Comparison of ENCODE assay signal across 24 cellular contexts in genomic region chr4:121674696-121675095, GRCh38.
"Had no signal": no experiment of that assay in that cellular context is flagged by ENCODE, and none has a peak within 500 bp of the region (broad histone marks: within the 10 kb centered on the region; RNA-seq: fewer than 3 reads in every experiment).

No MANE protein-coding gene starts in this region.

- H3K27ac Mint-ChIP-seq: activated CD4-positive, alpha-beta memory T cell treated with anti-CD3 and anti-CD28 coated beads, Interleukin-2, amount 10 ng/mL, durations not matched to agents 7 days and 5 days; activated naive CD4-positive, alpha-beta T cell treated with anti-CD3 and anti-CD28 coated beads for 36 hours; activated naive CD8-positive, alpha-beta T cell; activated T-helper 17 cell treated with anti-CD3 and anti-CD28 coated beads, Interleukin-2, amount 50 U/mL, for 72 hours; T-helper 17 cell had no signal

- ATAC-seq: activated T-helper 17 cell treated with anti-CD3 and anti-CD28 coated beads, Interleukin-2, amount 50 U/mL, for 72 hours; PC-3; T-helper 17 cell had no signal

- H3K4me3 Mint-ChIP-seq: activated CD4-positive, alpha-beta memory T cell treated with anti-CD3 and anti-CD28 coated beads, Interleukin-2, amount 10 ng/mL, durations not matched to agents 7 days and 5 days; activated naive CD4-positive, alpha-beta T cell treated with anti-CD3 and anti-CD28 coated beads for 36 hours; activated naive CD8-positive, alpha-beta T cell; activated T-helper 17 cell treated with anti-CD3 and anti-CD28 coated beads, Interleukin-2, amount 50 U/mL, for 72 hours; T-helper 17 cell had no signal

- H3K4me1 Mint-ChIP-seq: activated CD4-positive, alpha-beta memory T cell treated with anti-CD3 and anti-CD28 coated beads, Interleukin-2, amount 10 ng/mL, durations not matched to agents 7 days and 5 days; activated T-helper 17 cell treated with anti-CD3 and anti-CD28 coated beads, Interleukin-2, amount 50 U/mL, for 72 hours had no signal

- H3K9me3 Mint-ChIP-seq: activated CD4-positive, alpha-beta memory T cell treated with anti-CD3 and anti-CD28 coated beads, Interleukin-2, amount 10 ng/mL, durations not matched to agents 7 days and 5 days; activated naive CD4-positive, alpha-beta T cell treated with anti-CD3 and anti-CD28 coated beads for 36 hours; activated T-helper 17 cell treated with anti-CD3 and anti-CD28 coated beads, Interleukin-2, amount 50 U/mL, for 72 hours had no signal

- DNase-seq: activated CD4-positive, alpha-beta memory T cell treated with anti-CD3 and anti-CD28 coated beads, Interleukin-2, amount 10 ng/mL, durations not matched to agents 7 days and 5 days; activated CD4-positive, alpha-beta T cell treated with anti-CD3 and anti-CD28 coated beads, Interleukin-2, amount 50 U/mL, for 1 hour; activated CD4-positive, CD25-positive, alpha-beta regulatory T cell; activated gamma-delta T cell; activated naive CD4-positive, alpha-beta T cell treated with anti-CD3 and anti-CD28 coated beads for 36 hours; activated T-cell treated with anti-CD3 and anti-CD28 coated beads for 4 hours; activated T-cell treated with anti-CD3 and anti-CD28 coated beads, Interleukin-2, amount 50 U/mL, for 48 hours; amygdala; cerebellar nuclear complex; MG63; NCI-H1105; NCI-H1436; NCI-H187; NCI-H2081; NCI-H446; NCI-H526; NCI-H774; NK-92 treated with Interleukin-12 subunit alpha and Interleukin-12 subunit beta, amount 100 ng/mL, for 24 hours; PC-3; SHP77 treated with DMSO at 0.1 percent for 48 hours; T-helper 17 cell; T1000 had no signal

- H3K9me3 ChIP-seq: MG63 had no signal

- H3K27me3 ChIP-seq: MG63 had no signal

- H3K4me3 ChIP-seq: MG63 had no signal

- H3K27me3 Mint-ChIP-seq: activated CD4-positive, alpha-beta memory T cell treated with anti-CD3 and anti-CD28 coated beads, Interleukin-2, amount 10 ng/mL, durations not matched to agents 7 days and 5 days; activated naive CD8-positive, alpha-beta T cell; activated T-helper 17 cell treated with anti-CD3 and anti-CD28 coated beads, Interleukin-2, amount 50 U/mL, for 72 hours; T-helper 17 cell had no signal
